36 cellular contexts compared by ENCODE assay signal in genomic region chr7:101657171-101657570, GRCh38. TPM values are rescaled to one million over a fixed set of nuclear protein-coding genes. Genes with fewer than 3 reads are reported as not detected.
"Had no signal": no experiment of that assay in that cellular context is flagged by ENCODE, and none has a peak within 500 bp of the region (broad histone marks: within the 10 kb centered on the region; RNA-seq: fewer than 3 reads in every experiment).

No MANE protein-coding gene starts in this region.

- H3K36me3 ChIP-seq: adrenal gland, brain microvascular endothelial cell, breast epithelium had no signal

- H3K4me1 ChIP-seq: adrenal gland, body of pancreas, breast epithelium had no signal

- ATAC-seq: activated CD8-positive, alpha-beta T cell treated with anti-CD3 and anti-CD28 coated beads for 36 hours; activated naive CD4-positive, alpha-beta T cell treated with anti-CD3 and anti-CD28 coated beads, Interleukin-2, amount 50 U/mL, for 72 hours; activated T-cell treated with anti-CD3 and anti-CD28 coated beads, Interleukin-2, amount 50 U/mL, for 4 hours; activated T-cell treated with anti-CD3 and anti-CD28 coated beads, Interleukin-2, amount 50 U/mL, for 72 hours; activated T-helper 17 cell treated with anti-CD3 and anti-CD28 coated beads, Interleukin-2, amount 50 U/mL, for 72 hours; body of pancreas had no signal

- H3K27ac ChIP-seq: adrenal gland, body of pancreas, brain microvascular endothelial cell, breast epithelium, VCaP had no signal

- H3K9me3 ChIP-seq: adrenal gland, body of pancreas, breast epithelium had no signal

- H3K4me3 ChIP-seq: adrenal gland, body of pancreas, breast epithelium had no signal

- H3K27me3 ChIP-seq: adrenal gland, body of pancreas had no signal

- DNase-seq: activated B cell treated with CpG ODN at 0.5 μM for 24 hours; activated CD4-positive, alpha-beta memory T cell treated with anti-CD3 and anti-CD28 coated beads for 36 hours; activated CD4-positive, alpha-beta T cell treated with anti-CD3 and anti-CD28 coated beads for 4 hours; activated CD4-positive, alpha-beta T cell treated with anti-CD3 and anti-CD28 coated beads, Interleukin-2, amount 10 ng/mL, durations not matched to agents 24 days and 14 days; activated CD4-positive, alpha-beta T cell treated with anti-CD3 and anti-CD28 coated beads, Interleukin-2, amount 50 U/mL, for 1 hour; activated CD4-positive, alpha-beta T cell treated with anti-CD3 and anti-CD28 coated beads, Interleukin-2, amount 50 U/mL, for 4 hours; activated CD4-positive, CD25-positive, alpha-beta regulatory T cell treated with anti-CD3 and anti-CD28 coated beads, Interleukin-2, amount 50 U/mL, for 72 hours; activated CD8-positive, alpha-beta memory T cell treated with anti-CD3 and anti-CD28 coated beads, Interleukin-2, amount 50 U/mL, for 4 hours; activated CD8-positive, alpha-beta T cell treated with anti-CD3 and anti-CD28 coated beads for 36 hours; activated effector memory CD4-positive, alpha-beta T cell treated with anti-CD3 and anti-CD28 coated beads, Interleukin-2, amount 50 U/mL, for 16 hours; activated gamma-delta T cell treated with Interleukin-2 at 50 U/mL for 16 hours; activated naive CD4-positive, alpha-beta T cell; activated naive CD4-positive, alpha-beta T cell treated with anti-CD3 and anti-CD28 coated beads for 36 hours; activated naive CD4-positive, alpha-beta T cell treated with anti-CD3 and anti-CD28 coated beads, Interleukin-2, amount 50 U/mL, for 16 hours; activated naive CD8-positive, alpha-beta T cell treated with anti-CD3 and anti-CD28 coated beads for 36 hours; activated T-cell treated with anti-CD3 and anti-CD28 coated beads for 4 hours; activated T-cell treated with anti-CD3 and anti-CD28 coated beads, Interleukin-2, amount 50 U/mL, for 1 hour; activated T-cell treated with anti-CD3 and anti-CD28 coated beads, Interleukin-2, amount 50 U/mL, for 4 hours; activated T-cell treated with anti-CD3 and anti-CD28 coated beads, Interleukin-2, amount 50 U/mL, for 72 hours; adrenal gland; amniotic stem cell; aorta; body of pancreas; brain microvascular endothelial cell; central memory CD4-positive, alpha-beta T cell; T-helper 1 cell; T-helper 2 cell; T-helper 9 cell had no signal

RNA-seq across cellular contexts. Expression of gene MYL10, which starts 28.1 kb away (rescaled TPM):
- total RNA-seq: activated B cell treated with CpG ODN at 0.5 μM for 24 hours; activated CD4-positive, alpha-beta memory T cell treated with anti-CD3 and anti-CD28 coated beads for 36 hours; activated CD4-positive, alpha-beta T cell treated with anti-CD3 and anti-CD28 coated beads, Interleukin-2, amount 10 ng/mL, durations not matched to agents 24 days and 14 days; activated CD8-positive, alpha-beta memory T cell treated with anti-CD3 and anti-CD28 coated beads for 36 hours; activated CD8-positive, alpha-beta T cell treated with anti-CD3 and anti-CD28 coated beads for 36 hours; activated naive CD4-positive, alpha-beta T cell treated with anti-CD3 and anti-CD28 coated beads for 36 hours; activated naive CD4-positive, alpha-beta T cell treated with anti-CD3 and anti-CD28 coated beads, Interleukin-2, amount 50 U/mL, for 72 hours; activated naive CD8-positive, alpha-beta T cell treated with anti-CD3 and anti-CD28 coated beads for 36 hours; activated T-cell treated with anti-CD3 and anti-CD28 coated beads, Interleukin-2, amount 50 U/mL, for 4 hours; activated T-cell treated with anti-CD3 and anti-CD28 coated beads, Interleukin-2, amount 50 U/mL, for 72 hours; activated T-helper 1 cell treated with anti-CD3 and anti-CD28 coated beads, Interleukin-12 subunit alpha, Interleukin-12 subunit beta, Interleukin-2, Interleukin-4 antibody, amounts not matched to agents 30 ng/mL and 10 ng/mL and 1 ng/mL, durations not matched to agents 14 hours and 24 hours and 36 hours; activated T-helper 17 cell treated with anti-CD3 and anti-CD28 coated beads, Interleukin-2, amount 50 U/mL, for 72 hours; adrenal gland; aorta; body of pancreas; breast epithelium; cardiac septum; cerebellum had no signal
- polyA plus RNA-seq: adrenal gland, aorta had no signal
